In genomic region chr1:179002552-179003345, GRCh38 we compare ENCODE assay signal across 8 cellular contexts. TPM values are rescaled to one million over a fixed set of nuclear protein-coding genes. Genes with fewer than 3 reads are reported as not detected.
DNase-seq lines count a peak whose midpoint lies in the region; ATAC-seq and TF ChIP-seq lines count a peak whose summit lies in the region.

No MANE protein-coding gene starts in this region.

- TF ChIP-seq POLR2A in ovary (IDR thresholded peaks at IDR 0.05) (no peak), thyroid gland (IDR thresholded peaks at IDR 0.05) (no peak)

- intact Hi-C loops in ovary (cut with DNase I), result loop anchor here (2.0 to 10.0 kb wide), 8 partner anchors 188 to 460 kb away; no protein-coding TSS in a partner anchor
- intact Hi-C loops in thyroid gland (cut with DNase I), result loop anchor here (5.0 kb wide), 2 partner anchors 230 to 460 kb away; no protein-coding TSS in a partner anchor

- no peak for TF ChIP-seq EP300 in ovary (IDR thresholded peaks at IDR 0.05)

- POLR2A ChIA-PET in RWPE1 (lab: Yijun Ruan, JAX; ENCODE audit: low non-redundant PET), result no interaction called here

- TF ChIP-seq CTCF in RWPE1 (conservative IDR thresholded peaks at IDR 0.05; ENCODE audit: low read depth), result peak; percentile 85
- peak; percentile 78 to 98 (median 95) for TF ChIP-seq CTCF in ovary (IDR thresholded peaks at IDR 0.05)
- peak; percentile 90 to 99 (median 95) for TF ChIP-seq CTCF in thyroid gland (IDR thresholded peaks at IDR 0.05)

- H3K4me1 ChIP-seq in ovary (ENCODE audit: insufficient read depth), result peaks cover 6% of the 10 kb centered on the region
- peaks cover 3 to 9% of the 10 kb centered on the region in 2 donors for H3K4me1 ChIP-seq in thyroid gland

- H3K4me3 ChIP-seq in ovary, result no peak overlapping the region
- H3K4me3 ChIP-seq in thyroid gland (replicated peaks in 1 of 3), result no peak overlapping the region

- 25 to 30% (median 27%) methylated on average over 20 of the region's 20 CpGs for WGBS in ovary, 3 donors
- 21 to 32% methylated on average over 11 to 19 of the region's 20 CpGs for WGBS in thyroid gland, 2 donors

- peak; percentile 45 for DNase-seq in COR-L47 (lab: John Stamatoyannopoulos, UW)
- DNase-seq in HuH-7 (ENCODE audit: low spot score), result peak; percentile 59
- DNase-seq in RWPE1 (ENCODE audit: low spot score), result peak; percentile 38
- DNase-seq in activated T-helper 9 cell treated with anti-CD3 and anti-CD28 coated beads, Interleukin-2, amount 50 U/mL, for 16 hours (ENCODE audit: low read depth), result peak; percentile 47
- DNase-seq in glomerular visceral epithelial cell (ENCODE audit: extremely low spot score), result peak; percentile 76
- DNase-seq in ovary, result peak; percentile 80 to 92 (median 88)
- DNase-seq in thyroid gland, result peak; percentile 79 to 80

- CTCF ChIA-PET in RWPE1 (lab: Yijun Ruan, JAX), result interaction anchor here (0.5 to 2.3 kb wide), 20 partner anchors 11 to 702 kb away, joined by 3 to 20 read pairs (median 4); no protein-coding TSS in a partner anchor

- no peaks in the 10 kb centered on the region for H3K9me3 ChIP-seq in ovary
- H3K9me3 ChIP-seq in thyroid gland, result no peaks in the 10 kb centered on the region

- H3K27ac ChIP-seq in RWPE1 (no peak overlapping the region), ovary (peak overlapping the region in 1 of 2 donors; percentile 18), thyroid gland (peak overlapping the region in 1 of 3 donors; percentile 7)

- H3K27me3 ChIP-seq in ovary, result no peaks in the 10 kb centered on the region
- no peaks in the 10 kb centered on the region for H3K27me3 ChIP-seq in thyroid gland

- ATAC-seq in GM21367 (IDR thresholded peaks at IDR 0.05; ENCODE audit: unreplicated experiment), result peak; percentile 87

- no peaks in the 10 kb centered on the region for H3K36me3 ChIP-seq in ovary
- H3K36me3 ChIP-seq in thyroid gland, result no peaks in the 10 kb centered on the region

RNA-seq across cellular contexts. Expression of gene FAM20B, which starts 22.9 kb away (rescaled TPM):
- 10 to 100 TPM; 22.5 to 62.0 (median 49.1) TPM for total RNA-seq in ovary
- 10 to 100 TPM; 19.0 to 50.1 TPM for polyA plus RNA-seq in ovary
- total RNA-seq in thyroid gland, result 10 to 100 TPM; 24.3 to 39.2 (median 30.6) TPM

Comparison
In these comparisons a context has a peak if more than half of its experiments do, and no peak if none do; other contexts are left out.
1. DNase-seq: peak in every context shown above with its lines; median percentile 88 in ovary; 80 in thyroid gland; 76 in glomerular visceral epithelial cell; 59 in HuH-7; 47 in activated T-helper 9 cell treated with anti-CD3 and anti-CD28 coated beads, Interleukin-2, amount 50 U/mL, for 16 hours; 45 in COR-L47; 38 in RWPE1.